Comparison of ENCODE assay signal across 32 cellular contexts in genomic region chr15:47652853-47653243, GRCh38.
"Had no signal": no experiment of that assay in that cellular context is flagged by ENCODE, and none has a peak within 500 bp of the region (broad histone marks: within the 10 kb centered on the region; RNA-seq: fewer than 3 reads in every experiment).

No MANE protein-coding gene starts in this region.

- ATAC-seq: activated CD4-positive, CD25-positive, alpha-beta regulatory T cell treated with anti-CD3 and anti-CD28 coated beads, Interleukin-2, amount 50 U/mL, for 24 hours; activated CD8-positive, alpha-beta T cell treated with anti-CD3 and anti-CD28 coated beads for 36 hours; activated naive CD8-positive, alpha-beta T cell treated with anti-CD3 and anti-CD28 coated beads, Interleukin-2, amount 50 U/mL, for 24 hours; activated T-cell treated with anti-CD3 and anti-CD28 coated beads, Interleukin-2, amount 50 U/mL, for 4 hours; activated T-helper 17 cell treated with anti-CD3 and anti-CD28 coated beads, Interleukin-2, amount 50 U/mL, for 72 hours; gastroesophageal sphincter had no signal

- H3K27ac ChIP-seq: adrenal gland, colonic mucosa, epithelial cell of prostate, esophagus squamous epithelium, gastroesophageal sphincter, VCaP had no signal

- H3K4me3 Mint-ChIP-seq: activated B cell treated with CpG ODN at 0.5 μM for 24 hours; activated CD8-positive, alpha-beta T cell treated with anti-CD3 and anti-CD28 coated beads for 36 hours; activated naive CD4-positive, alpha-beta T cell treated with anti-CD3 and anti-CD28 coated beads for 36 hours; activated naive CD4-positive, alpha-beta T cell treated with anti-CD3 and anti-CD28 coated beads, Interleukin-2, amount 50 U/mL, for 24 hours; activated naive CD8-positive, alpha-beta T cell treated with anti-CD3 and anti-CD28 coated beads for 36 hours; activated naive CD8-positive, alpha-beta T cell treated with anti-CD3 and anti-CD28 coated beads, Interleukin-2, amount 50 U/mL, for 24 hours; activated T-cell treated with anti-CD3 and anti-CD28 coated beads, Interleukin-2, amount 50 U/mL, for 4 hours; activated T-helper 17 cell treated with anti-CD3 and anti-CD28 coated beads, Interleukin-2, amount 50 U/mL, for 72 hours had no signal

- FAIRE-seq: endometrium, endothelial cell of umbilical vein, TTC549 had no signal

- H3K9me3 Mint-ChIP-seq: activated B cell treated with CpG ODN at 0.5 μM for 24 hours; activated CD8-positive, alpha-beta T cell treated with anti-CD3 and anti-CD28 coated beads for 36 hours; activated naive CD4-positive, alpha-beta T cell treated with anti-CD3 and anti-CD28 coated beads for 36 hours; activated naive CD4-positive, alpha-beta T cell treated with anti-CD3 and anti-CD28 coated beads, Interleukin-2, amount 50 U/mL, for 24 hours; activated naive CD8-positive, alpha-beta T cell treated with anti-CD3 and anti-CD28 coated beads for 36 hours; activated naive CD8-positive, alpha-beta T cell treated with anti-CD3 and anti-CD28 coated beads, Interleukin-2, amount 50 U/mL, for 24 hours; activated T-cell treated with anti-CD3 and anti-CD28 coated beads, Interleukin-2, amount 50 U/mL, for 4 hours; activated T-helper 17 cell treated with anti-CD3 and anti-CD28 coated beads, Interleukin-2, amount 50 U/mL, for 72 hours had no signal

- H3K4me3 ChIP-seq: adrenal gland, body of pancreas, colonic mucosa, esophagus squamous epithelium, gastroesophageal sphincter had no signal

- H3K4me1 ChIP-seq: adrenal gland, colonic mucosa, esophagus squamous epithelium, gastroesophageal sphincter had no signal

- H3K27me3 ChIP-seq: adrenal gland, body of pancreas, colonic mucosa, esophagus squamous epithelium, gastroesophageal sphincter had no signal

- H3K36me3 Mint-ChIP-seq: activated naive CD4-positive, alpha-beta T cell treated with anti-CD3 and anti-CD28 coated beads, Interleukin-2, amount 50 U/mL, for 24 hours; activated naive CD8-positive, alpha-beta T cell treated with anti-CD3 and anti-CD28 coated beads for 36 hours had no signal

- DNase-seq: activated B cell treated with CpG ODN at 0.5 μM for 24 hours; activated CD4-positive, alpha-beta T cell treated with anti-CD3 and anti-CD28 coated beads for 48 hours; activated CD4-positive, alpha-beta T cell treated with anti-CD3 and anti-CD28 coated beads, Interleukin-2, amount 50 U/mL, for 1 hour; activated CD4-positive, alpha-beta T cell treated with anti-CD3 and anti-CD28 coated beads, Interleukin-2, amount 50 U/mL, for 48 hours; activated CD8-positive, alpha-beta memory T cell treated with anti-CD3 and anti-CD28 coated beads for 24 hours; activated CD8-positive, alpha-beta T cell treated with anti-CD3 and anti-CD28 coated beads for 36 hours; activated effector memory CD4-positive, alpha-beta T cell treated with Interleukin-2 at 50 U/mL for 16 hours; activated naive CD4-positive, alpha-beta T cell treated with anti-CD3 and anti-CD28 coated beads for 36 hours; activated naive CD8-positive, alpha-beta T cell treated with anti-CD3 and anti-CD28 coated beads for 36 hours; activated naive CD8-positive, alpha-beta T cell treated with anti-CD3 and anti-CD28 coated beads, Interleukin-2, amount 50 U/mL, for 24 hours; activated T-cell treated with anti-CD3 and anti-CD28 coated beads, Interleukin-2, amount 50 U/mL, for 4 hours; adrenal gland; amygdala; aorta; central memory CD4-positive, alpha-beta T cell; cerebellar nuclear complex; colonic mucosa; effector CD8-positive, alpha-beta T cell; esophagus squamous epithelium; foreskin melanocyte; head of caudate nucleus; T-helper 2 cell had no signal

- H3K27ac Mint-ChIP-seq: activated B cell treated with CpG ODN at 0.5 μM for 24 hours; activated CD8-positive, alpha-beta T cell treated with anti-CD3 and anti-CD28 coated beads for 36 hours; activated naive CD4-positive, alpha-beta T cell treated with anti-CD3 and anti-CD28 coated beads for 36 hours; activated naive CD4-positive, alpha-beta T cell treated with anti-CD3 and anti-CD28 coated beads, Interleukin-2, amount 50 U/mL, for 24 hours; activated naive CD8-positive, alpha-beta T cell treated with anti-CD3 and anti-CD28 coated beads for 36 hours; activated naive CD8-positive, alpha-beta T cell treated with anti-CD3 and anti-CD28 coated beads, Interleukin-2, amount 50 U/mL, for 24 hours; activated T-helper 17 cell treated with anti-CD3 and anti-CD28 coated beads, Interleukin-2, amount 50 U/mL, for 72 hours had no signal

- H3K9me3 ChIP-seq: adrenal gland, body of pancreas, colonic mucosa, esophagus squamous epithelium, gastroesophageal sphincter had no signal

- H3K4me1 Mint-ChIP-seq: activated B cell treated with CpG ODN at 0.5 μM for 24 hours; activated naive CD4-positive, alpha-beta T cell treated with anti-CD3 and anti-CD28 coated beads, Interleukin-2, amount 50 U/mL, for 24 hours; activated naive CD8-positive, alpha-beta T cell treated with anti-CD3 and anti-CD28 coated beads for 36 hours; activated naive CD8-positive, alpha-beta T cell treated with anti-CD3 and anti-CD28 coated beads, Interleukin-2, amount 50 U/mL, for 24 hours; activated T-helper 17 cell treated with anti-CD3 and anti-CD28 coated beads, Interleukin-2, amount 50 U/mL, for 72 hours had no signal

- H3K36me3 ChIP-seq: adrenal gland, colonic mucosa, esophagus squamous epithelium, gastroesophageal sphincter had no signal

- H3K27me3 Mint-ChIP-seq: activated B cell treated with CpG ODN at 0.5 μM for 24 hours; activated CD8-positive, alpha-beta T cell treated with anti-CD3 and anti-CD28 coated beads for 36 hours; activated naive CD4-positive, alpha-beta T cell treated with anti-CD3 and anti-CD28 coated beads, Interleukin-2, amount 50 U/mL, for 24 hours; activated naive CD8-positive, alpha-beta T cell treated with anti-CD3 and anti-CD28 coated beads for 36 hours; activated naive CD8-positive, alpha-beta T cell treated with anti-CD3 and anti-CD28 coated beads, Interleukin-2, amount 50 U/mL, for 24 hours had no signal
